In genomic region chrX:649166-649565, GRCh38 we compare ENCODE assay signal across 23 cellular contexts. TPM values are rescaled to one million over a fixed set of nuclear protein-coding genes. Genes with fewer than 3 reads are reported as not detected.
DNase-seq lines count a peak whose midpoint lies in the region; ATAC-seq and TF ChIP-seq lines count a peak whose summit lies in the region.
"Had no signal": no experiment of that assay in that cellular context is flagged by ENCODE, and none has a peak within 500 bp of the region (broad histone marks: within the 10 kb centered on the region; RNA-seq: fewer than 3 reads in every experiment).

No MANE protein-coding gene starts in this region.

- no peaks in the 10 kb centered on the region for H4K20me1 ChIP-seq in osteoblast (ENCODE audit: insufficient read depth, low read length)
- H4K20me1 ChIP-seq in hepatocyte (ENCODE audit: insufficient read depth, poor library complexity, severe bottlenecking), result no peaks in the 10 kb centered on the region

- no peaks in the 10 kb centered on the region for H3K4me1 ChIP-seq in osteoblast (ENCODE audit: insufficient read depth, low read length)
- H3K4me1 ChIP-seq in hepatocyte (ENCODE audit: insufficient read depth), result no peaks in the 10 kb centered on the region
- H3K4me1 ChIP-seq: BLaER1, Caco-2 had no signal

- ATAC-seq in left lobe of liver (no peak), Right ventricle myocardium inferior (no peak)
- ATAC-seq: CD8-positive, alpha-beta T cell; GM12878 had no signal

- H3K79me2 ChIP-seq in osteoblast (ENCODE audit: insufficient read depth, low read length) (no peaks in the 10 kb centered on the region), hepatocyte (no peaks in the 10 kb centered on the region)

- H3K27me3 ChIP-seq in osteoblast (ENCODE audit: insufficient read depth, low read length) (peaks cover 2% of the 10 kb centered on the region), hepatocyte (peaks cover 24% of the 10 kb centered on the region)

- H3K4me2 ChIP-seq in osteoblast (ENCODE audit: insufficient read depth, low read length) (no peak overlapping the region), hepatocyte (no peak overlapping the region)
- H3K4me2 ChIP-seq: BLaER1 had no signal

- H3K36me3 ChIP-seq in osteoblast (ENCODE audit: insufficient read depth, low read length), result no peaks in the 10 kb centered on the region
- H3K36me3 ChIP-seq in hepatocyte (replicated peaks; ENCODE audit: insufficient read depth, low read depth), result no peaks in the 10 kb centered on the region
- H3K36me3 ChIP-seq: BLaER1 had no signal

- peak; percentile 3 for DNase-seq in activated CD8-positive, alpha-beta memory T cell treated with anti-CD3 and anti-CD28 coated beads for 24 hours
- DNase-seq in activated CD8-positive, alpha-beta memory T cell treated with anti-CD3 and anti-CD28 coated beads, Interleukin-2, amount 50 U/mL, for 4 hours, result no peak
- peak; percentile 30 for DNase-seq in left lobe of liver (ENCODE audit: low spot score)
- peak; percentile 21 for DNase-seq in osteoblast (ENCODE audit: insufficient read length, low spot score, missing footprints)
- DNase-seq in ureter (ENCODE audit: low spot score), result peak; percentile 30
- DNase-seq in hepatocyte (ENCODE audit: low spot score), result no peak
- no peak for DNase-seq in AG08395 (ENCODE audit: low spot score)
- no peak for DNase-seq in Right ventricle myocardium inferior (ENCODE audit: missing footprints)
- DNase-seq: Caco-2; CD4-positive, CD25-positive, alpha-beta regulatory T cell; CD8-positive, alpha-beta T cell; DMS153; DMS79; EL; GDM1; GM23248; H7; HCEC 1CT had no signal

- WGBS in hepatocyte (ENCODE audit: low lambda C conversion rate, missing lambda C conversion rate), result 90% methylated on average over 15 of the region's 15 CpGs

- H2AFZ ChIP-seq in osteoblast (ENCODE audit: low read length), result no peak overlapping the region
- no peak overlapping the region for H2AFZ ChIP-seq in hepatocyte
- H2AFZ ChIP-seq: GM23248 had no signal

- intact Hi-C loops in Right ventricle myocardium inferior (cut with DNase I), result no loop called here

- TF ChIP-seq CTCF in osteoblast (IDR thresholded peaks at IDR 0.05; ENCODE audit: extremely low read depth, low read depth, low read length), result no peak
- TF ChIP-seq CTCF in hepatocyte (IDR thresholded peaks at IDR 0.05; ENCODE audit: poor library complexity), result no peak

- H3K4me3 ChIP-seq in osteoblast (ENCODE audit: insufficient read depth, low read length) (no peak overlapping the region), hepatocyte (no peak overlapping the region)
- H3K4me3 ChIP-seq: BLaER1, GM12878, GM23248 had no signal

- no peaks in the 10 kb centered on the region for H3K9me2 ChIP-seq in hepatocyte (replicated peaks; ENCODE audit: insufficient read depth)

- H3K9me3 ChIP-seq in osteoblast (ENCODE audit: low read depth, low read length) (no peaks in the 10 kb centered on the region), hepatocyte (ENCODE audit: low read depth) (no peaks in the 10 kb centered on the region)
- H3K9me3 ChIP-seq: BLaER1, Caco-2 had no signal

- no peak overlapping the region for H3K27ac ChIP-seq in osteoblast (ENCODE audit: low read depth, low read length)
- H3K27ac ChIP-seq in hepatocyte, result no peak overlapping the region
- H3K27ac ChIP-seq: 22Rv1, BLaER1, C4-2B, GM23248 had no signal

RNA-seq across cellular contexts. Expression of gene SHOX, which starts 18.6 kb away (rescaled TPM):
- total RNA-seq in left lobe of liver, result not detected
- total RNA-seq in osteoblast, result 11.8 and 13.4 TPM in 2 replicates
- total RNA-seq in ureter, result not detected
- total RNA-seq in hepatocyte, result 0.08 and 0.10 TPM in 2 replicates
- polyA plus RNA-seq in hepatocyte, result not detected in 2 replicates
- total RNA-seq in Right ventricle myocardium inferior, result not detected
- total RNA-seq: Caco-2; CD4-positive, CD25-positive, alpha-beta regulatory T cell; CD8-positive, alpha-beta T cell; GM12878; GM23248; H7 had no signal
- polyA plus RNA-seq: AG04450; CD4-positive, CD25-positive, alpha-beta regulatory T cell; GM23248 had no signal

Comparison
In these comparisons a context has a peak if more than half of its experiments do, and no peak if none do; other contexts are left out.
1. DNase-seq: peak in activated CD8-positive, alpha-beta memory T cell treated with anti-CD3 and anti-CD28 coated beads for 24 hours (single experiment), left lobe of liver (single experiment), osteoblast (single experiment) and ureter (single experiment); none in activated CD8-positive, alpha-beta memory T cell treated with anti-CD3 and anti-CD28 coated beads, Interleukin-2, amount 50 U/mL, for 4 hours (single experiment), hepatocyte (single experiment), AG08395 (single experiment) and Right ventricle myocardium inferior (single experiment).
2. RNA of gene SHOX, which starts 18.6 kb away (total RNA-seq): 11.8 to 13.4 TPM in osteoblast; 0.08 to 0.10 TPM in hepatocyte, not detected in left lobe of liver (single experiment), not detected in ureter (single experiment) and not detected in Right ventricle myocardium inferior (single experiment); every median in the first group is over 10 times any median in the second.